ENCODE assay signal across 26 cellular contexts in the genomic region with DNA sequence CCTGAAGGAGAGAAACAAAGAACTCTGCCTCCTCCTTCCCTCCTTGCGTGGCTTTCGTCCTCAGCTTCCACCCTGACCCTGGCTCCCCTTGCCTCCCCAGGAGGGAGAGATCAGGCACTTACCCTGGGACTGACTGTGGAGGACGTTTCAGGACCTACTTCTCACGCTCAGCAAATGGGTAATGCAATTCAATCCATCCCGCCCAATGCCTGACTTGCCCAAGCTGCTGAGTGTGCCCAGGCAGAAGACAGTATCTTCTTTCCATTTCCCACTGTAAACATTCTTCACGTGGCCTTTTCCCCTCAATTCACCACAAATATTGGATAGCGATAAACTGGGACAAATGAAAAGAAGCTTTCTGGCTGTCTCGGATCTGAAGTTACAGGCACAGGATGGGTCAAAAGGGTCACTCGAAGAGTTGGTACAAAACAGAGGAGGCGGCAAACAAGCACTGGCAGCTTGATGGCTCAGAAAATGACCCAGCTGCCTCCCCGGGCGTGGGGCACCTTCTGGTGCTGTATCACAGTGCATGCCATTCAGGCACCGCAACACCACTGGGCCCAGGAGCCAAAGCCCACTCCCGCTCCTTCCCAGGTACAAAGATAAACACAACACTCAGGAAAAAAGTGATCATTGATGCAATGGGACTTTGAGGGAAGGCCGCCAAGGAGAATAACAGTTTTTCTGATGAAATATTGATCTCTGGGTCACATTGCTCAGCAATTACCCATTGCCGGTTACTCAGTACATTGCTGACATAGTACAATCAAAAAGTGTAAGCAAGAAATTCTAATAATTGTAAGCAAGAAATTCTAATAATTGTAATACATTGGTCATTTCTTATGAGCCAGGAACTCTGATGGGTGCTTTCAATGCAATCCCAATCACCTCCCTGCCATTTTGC.
DNase-seq lines count a peak whose midpoint lies in the region; ATAC-seq and TF ChIP-seq lines count a peak whose summit lies in the region.
"Had no signal": no experiment of that assay in that cellular context is flagged by ENCODE, and none has a peak within 500 bp of the region (broad histone marks: within the 10 kb centered on the region; RNA-seq: fewer than 3 reads in every experiment).

No MANE protein-coding gene starts in this region.

- intact Hi-C loops in dorsolateral prefrontal cortex (cut with DNase I) (no loop called here), ascending aorta (cut with DNase I) (no loop called here), tibial artery (cut with DNase I; ENCODE audit: low total_unique reads) (no loop called here)

- H3K27ac Mint-ChIP-seq in activated naive CD4-positive, alpha-beta T cell treated with anti-CD3 and anti-CD28 coated beads, Interleukin-2, amount 50 U/mL, for 72 hours: no peak overlapping the region
- H3K27ac Mint-ChIP-seq: activated CD4-positive, alpha-beta memory T cell treated with anti-CD3 and anti-CD28 coated beads, Interleukin-2, amount 10 ng/mL, durations not matched to agents 7 days and 5 days; activated naive CD4-positive, alpha-beta T cell treated with anti-CD3 and anti-CD28 coated beads, Interleukin-2, amount 50 U/mL, for 24 hours; activated T-helper 2 cell treated with anti-CD3 and anti-CD28 coated beads, Interferon-gamma antibody, Interleukin-2, Interleukin-4, amounts not matched to agents 10 μg/mL and 5 μg/mL and 100 μg/mL, durations not matched to agents 14 hours and 24 hours and 36 hours; T-helper 1 cell treated with Interleukin-12 subunit alpha and Interleukin-12 subunit beta and Interleukin-4 antibody, amounts not matched to agents 30 μg/mL and 1 μg/mL, for 36 hours had no signal

- DNase-seq in dorsolateral prefrontal cortex (peak in 2 of 10 donors; percentile 30 to 50), midbrain (lab: John Stamatoyannopoulos, UW) (peak; percentile 33), ascending aorta (ENCODE audit: low spot score in 2 of 2) (no peak), tibial artery (no peak)
- no peak for DNase-seq in activated naive CD4-positive, alpha-beta T cell treated with anti-CD3 and anti-CD28 coated beads, Interleukin-2, amount 50 U/mL, for 72 hours (ENCODE audit: low spot score in 2 of 2)
- DNase-seq: activated CD4-positive, alpha-beta memory T cell treated with anti-CD3 and anti-CD28 coated beads, Interleukin-2, amount 10 ng/mL, durations not matched to agents 7 days and 5 days; activated CD4-positive, alpha-beta T cell treated with anti-CD3 and anti-CD28 coated beads for 1 hour; DMS53; GDM1; glutamatergic neuron; HCEC 1CT; lower lobe of right lung; NCI-H1436 treated with DMSO at 0.1 percent for 48 hours; NCI-H2107; NCI-H524 treated with DMSO at 0.1 percent for 48 hours; psoas muscle; SK-N-SH; stimulated activated CD4-positive, alpha-beta T cell treated with anti-CD3 and anti-CD28 coated beads, Interleukin-2, amount 100 ng/mL, for 24 hours had no signal

- no peaks in the 10 kb centered on the region for H3K9me3 ChIP-seq in skeletal muscle satellite cell (replicated peaks; ENCODE audit: low read length)
- H3K9me3 ChIP-seq in ascending aorta: no peaks in the 10 kb centered on the region
- no peaks in the 10 kb centered on the region for H3K9me3 ChIP-seq in tibial artery
- H3K9me3 ChIP-seq: lower lobe of right lung, psoas muscle, SK-N-SH had no signal

- H3K27me3 ChIP-seq in dorsolateral prefrontal cortex (no peaks in the 10 kb centered on the region), skeletal muscle satellite cell (ENCODE audit: control insufficient read depth, insufficient read depth, low read length) (peaks cover 11% of the 10 kb centered on the region), ascending aorta (no peaks in the 10 kb centered on the region), tibial artery (peaks cover 0 to 4% of the 10 kb centered on the region in 2 donors)

- no peak for ATAC-seq in GM21528 (IDR thresholded peaks at IDR 0.05; ENCODE audit: low FRiP score, unreplicated experiment)
- no peak for ATAC-seq in activated naive CD4-positive, alpha-beta T cell treated with anti-CD3 and anti-CD28 coated beads, Interleukin-2, amount 50 U/mL, for 72 hours
- ATAC-seq: lower lobe of right lung had no signal

- peak overlapping the region in 34 of 59 donors; percentile 1 to 47 (median 19) for H3K4me3 ChIP-seq in dorsolateral prefrontal cortex
- no peak overlapping the region for H3K4me3 ChIP-seq in skeletal muscle satellite cell (ENCODE audit: low read length)
- no peak overlapping the region for H3K4me3 ChIP-seq in ascending aorta
- no peak overlapping the region for H3K4me3 ChIP-seq in tibial artery
- H3K4me3 ChIP-seq: lower lobe of right lung, psoas muscle, smooth muscle cell had no signal

- no peaks in the 10 kb centered on the region for H3K36me3 Mint-ChIP-seq in activated naive CD4-positive, alpha-beta T cell treated with anti-CD3 and anti-CD28 coated beads, Interleukin-2, amount 50 U/mL, for 72 hours
- H3K36me3 Mint-ChIP-seq: activated naive CD4-positive, alpha-beta T cell treated with anti-CD3 and anti-CD28 coated beads, Interleukin-2, amount 50 U/mL, for 24 hours had no signal

- H3K36me3 ChIP-seq in skeletal muscle satellite cell (ENCODE audit: insufficient read depth, low read length) (no peaks in the 10 kb centered on the region), ascending aorta (no peaks in the 10 kb centered on the region), tibial artery (no peaks in the 10 kb centered on the region)
- H3K36me3 ChIP-seq: lower lobe of right lung had no signal

- peak overlapping the region; percentile 23 for H3K4me2 ChIP-seq in skeletal muscle satellite cell (ENCODE audit: low read length)
- H3K4me2 ChIP-seq: SK-N-SH, smooth muscle cell had no signal

- no peak overlapping the region for H3K9ac ChIP-seq in skeletal muscle satellite cell (ENCODE audit: low read depth, low read length)
- H3K9ac ChIP-seq: SK-N-SH had no signal

- H3K9me3 Mint-ChIP-seq in activated naive CD4-positive, alpha-beta T cell treated with anti-CD3 and anti-CD28 coated beads, Interleukin-2, amount 50 U/mL, for 72 hours: no peaks in the 10 kb centered on the region
- H3K9me3 Mint-ChIP-seq: activated CD4-positive, alpha-beta memory T cell treated with anti-CD3 and anti-CD28 coated beads, Interleukin-2, amount 10 ng/mL, durations not matched to agents 7 days and 5 days; activated naive CD4-positive, alpha-beta T cell treated with anti-CD3 and anti-CD28 coated beads, Interleukin-2, amount 50 U/mL, for 24 hours; activated T-helper 2 cell treated with anti-CD3 and anti-CD28 coated beads, Interferon-gamma antibody, Interleukin-2, Interleukin-4, amounts not matched to agents 10 μg/mL and 5 μg/mL and 100 μg/mL, durations not matched to agents 14 hours and 24 hours and 36 hours; central memory CD8-positive, alpha-beta T cell; T-helper 1 cell treated with Interleukin-12 subunit alpha and Interleukin-12 subunit beta and Interleukin-4 antibody, amounts not matched to agents 30 μg/mL and 1 μg/mL, for 36 hours had no signal

- peak in 1 of 56 donors; percentile 8 for TF ChIP-seq CTCF in dorsolateral prefrontal cortex (IDR thresholded peaks at IDR 0.05 in 54 of 56, conservative IDR thresholded peaks at IDR 0.05 in 2 of 56; ENCODE audit: low read depth in 1 of 56, partially characterized antibody in 56 of 56)
- no peak for TF ChIP-seq CTCF in ascending aorta (IDR thresholded peaks at IDR 0.05)
- TF ChIP-seq CTCF in tibial artery (IDR thresholded peaks at IDR 0.05): no peak

- H3K4me1 ChIP-seq in skeletal muscle satellite cell (ENCODE audit: control insufficient read depth, insufficient read depth, low read length) (peaks cover 2% of the 10 kb centered on the region), ascending aorta (no peaks in the 10 kb centered on the region), tibial artery (no peaks in the 10 kb centered on the region)
- H3K4me1 ChIP-seq: lower lobe of right lung, psoas muscle had no signal

- H3K27ac ChIP-seq in angular gyrus (ENCODE audit: low read depth, low read length) (peak overlapping the region; percentile 79), dorsolateral prefrontal cortex (peak overlapping the region in 56 of 59 donors; percentile 3 to 94 (median 74)), ascending aorta (no peak overlapping the region), tibial artery (no peak overlapping the region)
- H3K27ac ChIP-seq: lower lobe of right lung, psoas muscle had no signal

Comparison
In these comparisons a context has a peak if more than half of its experiments do, and no peak if none do; other contexts are left out.
1. H3K27ac ChIP-seq: peak in angular gyrus (single experiment) and dorsolateral prefrontal cortex (56 of 59); none in ascending aorta (0 of 2) and tibial artery (0 of 2).
2. H3K4me3 ChIP-seq: peak in dorsolateral prefrontal cortex (34 of 59); none in skeletal muscle satellite cell (single experiment), ascending aorta (0 of 2) and tibial artery (0 of 2).